ENCODE assay signal across 8 cellular contexts in genomic region chr2:171703574-171704347, GRCh38.
A peak's percentile ranks its signal among the peaks of the same experiment; 100 is the strongest.
DNase-seq lines count a peak whose midpoint lies in the region; ATAC-seq and TF ChIP-seq lines count a peak whose summit lies in the region.

No MANE protein-coding gene starts in this region.

- TF ChIP-seq CTCF in LNCAP (IDR thresholded peaks at IDR 0.05) (peak; percentile 50; the same call in 1 of the 2 replicates), WERI-Rb-1 (IDR thresholded peaks at IDR 0.05; ENCODE audit: low read depth, low read length) (peak; percentile 40; the same call in 1 of the 2 replicates)

- ATAC-seq in GM18907 (IDR thresholded peaks at IDR 0.05; ENCODE audit: unreplicated experiment) = no peak

- no peaks in the 10 kb centered on the region for H3K27me3 ChIP-seq in WERI-Rb-1 (ENCODE audit: insufficient read depth, low read depth, severe bottlenecking)

- DNase-seq in NCI-H2107 treated with DMSO at 0.1 percent for 48 hours (lab: John Stamatoyannopoulos, UW; ENCODE audit: unreplicated experiment) = peak; percentile 17
- no peak for DNase-seq in NCI-H2107 (lab: John Stamatoyannopoulos, UW)
- DNase-seq in WERI-Rb-1 = no peak
- DNase-seq in iris pigment epithelial cell (ENCODE audit: low read depth) = peak; percentile 42
- DNase-seq in activated CD8-positive, alpha-beta memory T cell treated with anti-CD3 and anti-CD28 coated beads for 24 hours = no peak
- DNase-seq in 8988T = no peak

- peak overlapping the region; percentile 32; the same call in 1 of the 2 replicates for H3K27ac ChIP-seq in WERI-Rb-1

- H3K4me3 ChIP-seq in WERI-Rb-1 (ENCODE audit: low read depth, low read length) = no peak overlapping the region

- H3K9me3 ChIP-seq in WERI-Rb-1 (ENCODE audit: severe bottlenecking) = no peaks in the 10 kb centered on the region

- peaks cover 3% of the 10 kb centered on the region for H3K36me3 ChIP-seq in WERI-Rb-1

Comparison
In these comparisons a context has a peak if more than half of its experiments do, and no peak if none do; other contexts are left out.
1. DNase-seq: peak in NCI-H2107 treated with DMSO at 0.1 percent for 48 hours (single experiment) and iris pigment epithelial cell (single experiment); none in NCI-H2107 (single experiment), WERI-Rb-1 (single experiment), activated CD8-positive, alpha-beta memory T cell treated with anti-CD3 and anti-CD28 coated beads for 24 hours (single experiment) and 8988T (single experiment).